In genomic region chr12:74910831-74911230, GRCh38 we compare ENCODE assay signal across 10 cellular contexts.
"Had no signal": no experiment of that assay in that cellular context is flagged by ENCODE, and none has a peak within 500 bp of the region (broad histone marks: within the 10 kb centered on the region; RNA-seq: fewer than 3 reads in every experiment).

No MANE protein-coding gene starts in this region.

- H2AFZ ChIP-seq: GM23248, GM23338 had no signal

- FAIRE-seq: H1, H54 had no signal

- H3K4me2 ChIP-seq: GM23338 had no signal

- ATAC-seq: GM23338 had no signal

- H3K4me3 ChIP-seq: GM23248, GM23338, HAP-1 had no signal

- H3K9ac ChIP-seq: GM23248 had no signal

- H3K9me3 ChIP-seq: HAP-1 had no signal

- H3K4me1 ChIP-seq: HAP-1 had no signal

- DNase-seq: GM23248, GOT3, H7, H9, HCEC 1CT, HFFc6 had no signal

- H3K27ac ChIP-seq: GM23248 had no signal

- H3K36me3 ChIP-seq: HAP-1 had no signal
